23 cellular contexts compared by ENCODE assay signal in the genomic region with DNA sequence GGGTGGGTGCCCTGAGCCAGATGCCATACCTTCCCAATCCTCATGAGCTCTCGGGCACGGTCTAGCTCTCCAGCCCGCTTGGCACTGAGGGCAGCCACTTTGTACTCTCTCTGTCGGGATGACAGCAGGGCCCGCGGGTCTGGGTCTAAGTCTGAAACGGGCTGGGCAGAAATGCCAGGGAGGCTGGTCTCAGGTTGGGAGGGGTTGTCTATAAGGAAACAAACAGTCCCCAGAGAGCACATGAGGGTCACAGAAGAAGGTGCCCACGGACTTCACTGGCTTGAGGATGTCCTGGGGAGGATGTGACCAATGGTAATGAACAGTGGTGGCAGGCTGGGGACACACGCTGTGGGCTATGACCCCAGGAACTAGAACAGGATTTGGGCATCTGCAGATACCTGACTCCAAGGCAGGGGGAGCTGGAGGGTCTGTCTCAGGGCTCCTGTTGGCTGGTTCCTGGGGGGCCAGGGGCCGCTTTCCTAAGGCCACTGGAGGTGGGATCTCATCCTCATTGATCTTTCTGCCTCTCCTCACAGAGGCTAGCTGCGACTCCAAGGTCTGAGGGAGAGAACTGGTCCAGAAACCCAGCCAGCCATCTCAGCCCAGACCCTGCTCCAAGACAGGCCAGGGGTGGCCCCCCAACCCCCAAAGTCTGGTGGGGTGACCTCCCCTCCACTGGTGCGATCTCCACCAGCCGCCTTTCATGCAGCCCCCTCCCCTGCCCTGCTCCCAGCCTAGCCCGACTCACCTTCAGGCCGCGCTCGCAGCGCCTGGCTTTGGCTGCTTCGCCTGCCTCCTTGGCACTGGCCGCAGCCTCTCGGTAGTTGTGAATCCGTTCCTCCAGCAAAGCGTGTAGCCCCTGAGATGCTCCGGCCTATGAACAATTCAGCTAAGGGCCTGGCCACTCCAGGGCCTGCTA.
"Had no signal": no experiment of that assay in that cellular context is flagged by ENCODE, and none has a peak within 500 bp of the region (broad histone marks: within the 10 kb centered on the region; RNA-seq: fewer than 3 reads in every experiment).

No MANE protein-coding gene starts in this region.

- H3K9me3 Mint-ChIP-seq: activated B cell treated with CpG ODN at 0.5 μM for 24 hours; activated CD4-positive, alpha-beta memory T cell treated with anti-CD3 and anti-CD28 coated beads for 36 hours; activated naive CD4-positive, alpha-beta T cell treated with anti-CD3 and anti-CD28 coated beads, Interleukin-2, amount 50 U/mL, for 24 hours; activated T-helper 1 cell treated with anti-CD3 and anti-CD28 coated beads, Interleukin-12 subunit alpha, Interleukin-12 subunit beta, Interleukin-2, Interleukin-4 antibody, amounts not matched to agents 30 ng/mL and 10 ng/mL and 1 ng/mL, durations not matched to agents 14 hours and 24 hours and 36 hours; dendritic cell treated with granulocyte-macrophage colony-stimulating factor and Interleukin-4, amounts not matched to agents 40 ng/mL and 50 ng/mL, for 4 days; naive B cell had no signal

- H3K4me3 Mint-ChIP-seq: activated B cell treated with CpG ODN at 0.5 μM for 24 hours; activated CD4-positive, alpha-beta memory T cell treated with anti-CD3 and anti-CD28 coated beads for 36 hours; activated naive CD4-positive, alpha-beta T cell treated with anti-CD3 and anti-CD28 coated beads, Interleukin-2, amount 50 U/mL, for 24 hours; activated T-helper 1 cell treated with anti-CD3 and anti-CD28 coated beads, Interleukin-12 subunit alpha, Interleukin-12 subunit beta, Interleukin-2, Interleukin-4 antibody, amounts not matched to agents 30 ng/mL and 10 ng/mL and 1 ng/mL, durations not matched to agents 14 hours and 24 hours and 36 hours; dendritic cell treated with granulocyte-macrophage colony-stimulating factor and Interleukin-4, amounts not matched to agents 40 ng/mL and 50 ng/mL, for 4 days; immature natural killer cell had no signal

- H3K27ac ChIP-seq: body of pancreas, foreskin keratinocyte, lower lobe of right lung, neutrophil, pancreas, psoas muscle, right atrium auricular region, upper lobe of left lung had no signal

- H3K9me3 ChIP-seq: body of pancreas, lower lobe of right lung, neutrophil, pancreas, psoas muscle, right atrium auricular region, upper lobe of left lung had no signal

- DNase-seq: activated B cell treated with CpG ODN at 0.5 μM for 24 hours; activated CD4-positive, alpha-beta memory T cell treated with anti-CD3 and anti-CD28 coated beads for 36 hours; activated CD4-positive, alpha-beta T cell treated with anti-CD3 and anti-CD28 coated beads for 4 hours; activated gamma-delta T cell; anterior cingulate cortex; body of pancreas; effector CD4-positive, alpha-beta T cell; foreskin keratinocyte; immature natural killer cell; lower lobe of right lung; naive B cell; pancreas; psoas muscle; stimulated activated CD4-positive, alpha-beta T cell treated with anti-CD3 and anti-CD28 coated beads, Interleukin-4, amount 100 ng/mL, for 24 hours; stimulated activated naive CD8-positive, alpha-beta T cell treated with anti-CD3 and anti-CD28 coated beads, Interleukin-15, Interleukin-2, amounts not matched to agents 100 U/mL and 50 U/mL, for 24 hours; T1000 had no signal

- H3K27ac Mint-ChIP-seq: activated B cell treated with CpG ODN at 0.5 μM for 24 hours; activated CD4-positive, alpha-beta memory T cell treated with anti-CD3 and anti-CD28 coated beads for 36 hours; activated naive CD4-positive, alpha-beta T cell treated with anti-CD3 and anti-CD28 coated beads, Interleukin-2, amount 50 U/mL, for 24 hours; activated T-helper 1 cell treated with anti-CD3 and anti-CD28 coated beads, Interleukin-12 subunit alpha, Interleukin-12 subunit beta, Interleukin-2, Interleukin-4 antibody, amounts not matched to agents 30 ng/mL and 10 ng/mL and 1 ng/mL, durations not matched to agents 14 hours and 24 hours and 36 hours; dendritic cell treated with granulocyte-macrophage colony-stimulating factor and Interleukin-4, amounts not matched to agents 40 ng/mL and 50 ng/mL, for 4 days; immature natural killer cell had no signal

- H3K27me3 Mint-ChIP-seq: activated B cell treated with CpG ODN at 0.5 μM for 24 hours; activated CD4-positive, alpha-beta memory T cell treated with anti-CD3 and anti-CD28 coated beads for 36 hours; activated naive CD4-positive, alpha-beta T cell treated with anti-CD3 and anti-CD28 coated beads, Interleukin-2, amount 50 U/mL, for 24 hours; dendritic cell treated with granulocyte-macrophage colony-stimulating factor and Interleukin-4, amounts not matched to agents 40 ng/mL and 50 ng/mL, for 4 days; naive B cell had no signal

- H3K27me3 ChIP-seq: body of pancreas, foreskin keratinocyte, neutrophil, pancreas, right atrium auricular region, upper lobe of left lung had no signal

- ATAC-seq: body of pancreas; foreskin keratinocyte; left lobe of liver; lower lobe of right lung; pancreas; psoas muscle; stimulated activated naive CD8-positive, alpha-beta T cell treated with anti-CD3 and anti-CD28 coated beads, Interleukin-15, Interleukin-2, amounts not matched to agents 100 U/mL and 50 U/mL, for 24 hours had no signal

- H3K4me3 ChIP-seq: body of pancreas, lower lobe of right lung, pancreas, psoas muscle, right atrium auricular region, upper lobe of left lung had no signal

- H3K4me1 ChIP-seq: foreskin keratinocyte had no signal
